In genomic region chr7:25619963-25620799, GRCh38 we compare ENCODE assay signal across 9 cellular contexts.
A peak's percentile ranks its signal among the peaks of the same experiment; 100 is the strongest.
DNase-seq lines count a peak whose midpoint lies in the region; ATAC-seq and TF ChIP-seq lines count a peak whose summit lies in the region.
"Had no signal": no experiment of that assay in that cellular context is flagged by ENCODE, and none has a peak within 500 bp of the region (broad histone marks: within the 10 kb centered on the region; RNA-seq: fewer than 3 reads in every experiment).

No MANE protein-coding gene starts in this region.

- no peaks in the 10 kb centered on the region for H3K27me3 ChIP-seq in CD4-positive, alpha-beta memory T cell (ENCODE audit: insufficient read depth, low read length)

- no peak overlapping the region for H3K4me3 ChIP-seq in CD4-positive, alpha-beta memory T cell (ENCODE audit: low read length in 2 of 2)

- CTCF ChIA-PET in CD4-positive, alpha-beta memory T cell (lab: Charles Lee; ENCODE audit: partially characterized antibody) = interaction anchor here (1.9 kb wide), 1 partner anchor 54 kb away, joined by 7 read pairs; no protein-coding TSS in a partner anchor

- H3K9me3 Mint-ChIP-seq in CD4-positive, alpha-beta memory T cell = peaks cover 0 to 2% (median 0%) of the 10 kb centered on the region in 8 donors
- H3K9me3 Mint-ChIP-seq in naive B cell (peaks cover 0 to 2% (median 0%) of the 10 kb centered on the region in 7 donors), endothelial cell (ENCODE audit: unreplicated experiment) (no peaks in the 10 kb centered on the region)

- peaks cover 22 to 44% (median 24%) of the 10 kb centered on the region in 4 donors for H3K4me1 Mint-ChIP-seq in CD4-positive, alpha-beta memory T cell
- H3K4me1 Mint-ChIP-seq in naive B cell = peaks cover 74 to 75% (median 74%) of the 10 kb centered on the region in 3 donors
- H3K4me1 Mint-ChIP-seq in endothelial cell (ENCODE audit: unreplicated experiment) = peaks cover 18% of the 10 kb centered on the region

- intact Hi-C loops in CD4-positive, alpha-beta memory T cell (cut with micrococcal nuclease) = no loop called here

- H3K27me3 Mint-ChIP-seq in CD4-positive, alpha-beta memory T cell = no peaks in the 10 kb centered on the region
- H3K27me3 Mint-ChIP-seq in naive B cell (no peaks in the 10 kb centered on the region), endothelial cell (ENCODE audit: unreplicated experiment) (peaks cover 2% of the 10 kb centered on the region)

- TF ChIP-seq CTCF in endothelial cell (IDR thresholded peaks at IDR 0.05; ENCODE audit: unreplicated experiment) = no peak

- no peaks in the 10 kb centered on the region for H3K9me3 ChIP-seq in CD4-positive, alpha-beta memory T cell (ENCODE audit: control insufficient read depth in 1 of 2, low read length in 2 of 2)

- ATAC-seq in naive B cell (ENCODE audit: low read depth in 2 of 2) (peak; percentile 91 to 92), HG02938 (IDR thresholded peaks at IDR 0.05; ENCODE audit: unreplicated experiment) (no peak)

- H3K27ac ChIP-seq in CD4-positive, alpha-beta memory T cell (ENCODE audit: low read depth, low read length) = no peak overlapping the region
- H3K27ac ChIP-seq: KMS-11 had no signal

- H3K4me3 Mint-ChIP-seq in CD4-positive, alpha-beta memory T cell = peak overlapping the region; percentile 7 to 80 (median 70)
- H3K4me3 Mint-ChIP-seq in naive B cell (peak overlapping the region; percentile 63 to 94 (median 85)), endothelial cell (ENCODE audit: unreplicated experiment) (no peak overlapping the region)

- peaks cover 19% of the 10 kb centered on the region for H3K4me1 ChIP-seq in CD4-positive, alpha-beta memory T cell (ENCODE audit: insufficient read depth, low read length)

- POLR2A ChIA-PET in CD4-positive, alpha-beta memory T cell (lab: Charles Lee; ENCODE audit: partially characterized antibody) = no interaction called here

- H3K36me3 Mint-ChIP-seq in CD4-positive, alpha-beta memory T cell = no peaks in the 10 kb centered on the region
- H3K36me3 Mint-ChIP-seq in naive B cell = peaks cover 0 to 6% of the 10 kb centered on the region in 2 donors
- no peaks in the 10 kb centered on the region for H3K36me3 Mint-ChIP-seq in endothelial cell (ENCODE audit: low read depth, unreplicated experiment)

- H3K36me3 ChIP-seq in CD4-positive, alpha-beta memory T cell (ENCODE audit: insufficient read depth, low read length) = no peaks in the 10 kb centered on the region

- peak in 4 of 5 donors; percentile 20 to 38 (median 34) for DNase-seq in CD4-positive, alpha-beta memory T cell
- DNase-seq in NCI-H526 treated with DMSO at 0.1 percent for 48 hours (lab: John Stamatoyannopoulos, UW) = peak; percentile 8
- peak; percentile 88 for DNase-seq in cerebellar cortex (ENCODE audit: low spot score)
- DNase-seq in naive B cell = peak; percentile 57
- DNase-seq in activated gamma-delta T cell (lab: John Stamatoyannopoulos, UW) = no peak
- DNase-seq in NCI-H1417 treated with DMSO at 0.1 percent for 48 hours (lab: John Stamatoyannopoulos, UW) = no peak
- no peak for DNase-seq in endothelial cell (ENCODE audit: low spot score)

- H3K27ac Mint-ChIP-seq in CD4-positive, alpha-beta memory T cell = peak overlapping the region in 6 of 7 donors; percentile 5 to 92 (median 77)
- H3K27ac Mint-ChIP-seq in naive B cell = peak overlapping the region; percentile 82 to 97 (median 94)
- no peak overlapping the region for H3K27ac Mint-ChIP-seq in endothelial cell (ENCODE audit: unreplicated experiment)

Comparison
In these comparisons a context has a peak if more than half of its experiments do, and no peak if none do; other contexts are left out.
1. DNase-seq: peak in CD4-positive, alpha-beta memory T cell (4 of 5), NCI-H526 treated with DMSO at 0.1 percent for 48 hours (single experiment), cerebellar cortex (single experiment) and naive B cell (single experiment); none in activated gamma-delta T cell (single experiment), NCI-H1417 treated with DMSO at 0.1 percent for 48 hours (single experiment) and endothelial cell (single experiment).